Comparison of ENCODE assay signal across 8 cellular contexts in genomic region chr2:118014492-118014824, GRCh38. TPM values are rescaled to one million over a fixed set of nuclear protein-coding genes. Genes with fewer than 3 reads are reported as not detected.
DNase-seq lines count a peak whose midpoint lies in the region; ATAC-seq, FAIRE-seq and TF ChIP-seq lines count a peak whose summit lies in the region.

No MANE protein-coding gene starts in this region.

- peaks cover 35% of the 10 kb centered on the region for H3K4me1 ChIP-seq in CD4-positive, alpha-beta memory T cell (ENCODE audit: insufficient read depth, low read length)
- peaks cover 25% of the 10 kb centered on the region for H3K4me1 ChIP-seq in MM.1S (ENCODE audit: low read length)

- no peaks in the 10 kb centered on the region for H3K36me3 ChIP-seq in CD4-positive, alpha-beta memory T cell (ENCODE audit: insufficient read depth, low read length)
- no peaks in the 10 kb centered on the region for H3K36me3 ChIP-seq in MM.1S (replicated peaks; ENCODE audit: insufficient read depth, low read length)

- peak overlapping the region; percentile 68 for H3K9ac ChIP-seq in MM.1S (ENCODE audit: low read length)

- intact Hi-C loops in CD4-positive, alpha-beta memory T cell (cut with micrococcal nuclease), result loop anchor here (1.0 to 2.0 kb wide), 5 partner anchors 11 to 1352 kb away; partner anchors contain the start of genes C2orf76, DBI, DDX18 and INSIG2
- intact Hi-C loops in dendritic cell treated with granulocyte-macrophage colony-stimulating factor and Interleukin-4, amounts not matched to agents 40 ng/mL and 50 ng/mL, for 4 days (cut with micrococcal nuclease), result loop anchor here (2.0 kb wide), 1 partner anchor 18 kb away; no protein-coding TSS in a partner anchor

- H3K27ac Mint-ChIP-seq in CD4-positive, alpha-beta memory T cell, result peak overlapping the region; percentile 87 to 97 (median 90)
- peak overlapping the region; percentile 93 for H3K27ac Mint-ChIP-seq in dendritic cell treated with granulocyte-macrophage colony-stimulating factor and Interleukin-4, amounts not matched to agents 40 ng/mL and 50 ng/mL, for 4 days
- H3K27ac Mint-ChIP-seq in naive thymus-derived CD8-positive, alpha-beta T cell, result peak overlapping the region; percentile 79 to 96 (median 90)

- CTCF ChIA-PET in CD4-positive, alpha-beta memory T cell (lab: Charles Lee; ENCODE audit: partially characterized antibody), result interaction anchor here (0.7 to 3.3 kb wide), 6 partner anchors 10 to 201 kb away, joined by 3 to 58 read pairs (median 7); partner anchors contain the start of genes DDX18 and INSIG2
- CTCF ChIA-PET in GM10248 (lab: Yijun Ruan, JAX), result interaction anchor here (0.9 to 5.9 kb wide), 13 partner anchors 10 to 841 kb away, joined by 3 to 99 read pairs (median 4); partner anchors contain the start of gene DDX18

- no peaks in the 10 kb centered on the region for H3K9me2 ChIP-seq in MM.1S (replicated peaks; ENCODE audit: insufficient read depth, low read length)

- H2AFZ ChIP-seq in MM.1S (ENCODE audit: low read length), result peak overlapping the region; percentile 99

- H3K4me3 ChIP-seq in CD4-positive, alpha-beta memory T cell (ENCODE audit: low read length in 2 of 2), result peak overlapping the region; percentile 57 to 95
- H3K4me3 ChIP-seq in MM.1S (ENCODE audit: low read length), result peak overlapping the region; percentile 98

- H3K27ac ChIP-seq in CD4-positive, alpha-beta memory T cell (ENCODE audit: low read depth, low read length), result peak overlapping the region; percentile 98
- H3K27ac ChIP-seq in MM.1S (ENCODE audit: low read length), result no peak overlapping the region

- peaks cover 44% of the 10 kb centered on the region for H3K79me2 ChIP-seq in MM.1S (ENCODE audit: low read length)

- peak overlapping the region; percentile 81 for H3K4me2 ChIP-seq in MM.1S (ENCODE audit: low read depth, low read length)

- H4K20me1 ChIP-seq in MM.1S (ENCODE audit: insufficient read depth, low read length), result peaks cover 18% of the 10 kb centered on the region

- no peak for DNase-seq in CD4-positive, alpha-beta memory T cell
- no peak for DNase-seq in MM.1S
- peak in 2 of 10 donors; percentile 3 to 25 for DNase-seq in naive thymus-derived CD8-positive, alpha-beta T cell
- no peak for DNase-seq in HTR-8/SVneo (ENCODE audit: insufficient read length, low spot score)
- DNase-seq in NCI-H774 (lab: John Stamatoyannopoulos, UW), result no peak
- DNase-seq in GM10248 (ENCODE audit: extremely low spot score), result no peak

- peaks cover 26 to 47% (median 34%) of the 10 kb centered on the region in 4 donors for H3K4me1 Mint-ChIP-seq in CD4-positive, alpha-beta memory T cell
- H3K4me1 Mint-ChIP-seq in dendritic cell treated with granulocyte-macrophage colony-stimulating factor and Interleukin-4, amounts not matched to agents 40 ng/mL and 50 ng/mL, for 4 days (ENCODE audit: low read depth), result peaks cover 72% of the 10 kb centered on the region
- peaks cover 20 to 52% (median 37%) of the 10 kb centered on the region in 4 donors for H3K4me1 Mint-ChIP-seq in naive thymus-derived CD8-positive, alpha-beta T cell

- H3K36me3 Mint-ChIP-seq in CD4-positive, alpha-beta memory T cell, result peaks cover 0 to 21% of the 10 kb centered on the region in 2 donors
- H3K36me3 Mint-ChIP-seq in dendritic cell treated with granulocyte-macrophage colony-stimulating factor and Interleukin-4, amounts not matched to agents 40 ng/mL and 50 ng/mL, for 4 days (ENCODE audit: low read depth), result peaks cover 29% of the 10 kb centered on the region
- peaks cover 0 to 2% (median 0%) of the 10 kb centered on the region in 3 donors for H3K36me3 Mint-ChIP-seq in naive thymus-derived CD8-positive, alpha-beta T cell

- H3K9me3 ChIP-seq in CD4-positive, alpha-beta memory T cell (ENCODE audit: control insufficient read depth in 1 of 2, low read length in 2 of 2), result no peaks in the 10 kb centered on the region
- H3K9me3 ChIP-seq in MM.1S (replicated peaks; ENCODE audit: insufficient read depth, low read length), result no peaks in the 10 kb centered on the region

- no peaks in the 10 kb centered on the region for H3K27me3 ChIP-seq in CD4-positive, alpha-beta memory T cell (ENCODE audit: insufficient read depth, low read length)
- no peaks in the 10 kb centered on the region for H3K27me3 ChIP-seq in MM.1S (replicated peaks; ENCODE audit: insufficient read depth, low read length)

- H3K27me3 Mint-ChIP-seq in CD4-positive, alpha-beta memory T cell, result no peaks in the 10 kb centered on the region
- H3K27me3 Mint-ChIP-seq in dendritic cell treated with granulocyte-macrophage colony-stimulating factor and Interleukin-4, amounts not matched to agents 40 ng/mL and 50 ng/mL, for 4 days, result no peaks in the 10 kb centered on the region
- peaks cover 0 to 7% (median 1%) of the 10 kb centered on the region in 5 donors for H3K27me3 Mint-ChIP-seq in naive thymus-derived CD8-positive, alpha-beta T cell

- H3K9me3 Mint-ChIP-seq in CD4-positive, alpha-beta memory T cell, result no peaks in the 10 kb centered on the region
- H3K9me3 Mint-ChIP-seq in dendritic cell treated with granulocyte-macrophage colony-stimulating factor and Interleukin-4, amounts not matched to agents 40 ng/mL and 50 ng/mL, for 4 days, result peaks cover 16% of the 10 kb centered on the region
- H3K9me3 Mint-ChIP-seq in naive thymus-derived CD8-positive, alpha-beta T cell, result no peaks in the 10 kb centered on the region

- POLR2A ChIA-PET in CD4-positive, alpha-beta memory T cell (lab: Charles Lee; ENCODE audit: partially characterized antibody), result interaction anchor here (0.6 to 2.2 kb wide), 10 partner anchors 10 to 1352 kb away, joined by 3 to 14 read pairs (median 4); partner anchors contain the start of genes C2orf76, DBI, DDX18 and INSIG2
- POLR2A ChIA-PET in naive thymus-derived CD8-positive, alpha-beta T cell (lab: Charles Lee), result interaction anchor here (0.6 to 1.4 kb wide), 5 partner anchors 11 to 213 kb away, joined by 3 to 19 read pairs (median 6); partner anchors contain the start of genes DDX18 and INSIG2
- POLR2A ChIA-PET in GM10248 (lab: Yijun Ruan, JAX), result interaction anchor here (0.6 to 1.1 kb wide), 2 partner anchors 74 to 189 kb away, joined by 3 read pairs; partner anchors contain the start of gene INSIG2

- no peak for FAIRE-seq in HTR-8/SVneo (lab: Jason Lieb, UNC)

- no peak for ATAC-seq in naive thymus-derived CD8-positive, alpha-beta T cell
- no peak for ATAC-seq in HG02678 (IDR thresholded peaks at IDR 0.05; ENCODE audit: unreplicated experiment)

- H3F3A ChIP-seq in MM.1S (ENCODE audit: insufficient read depth, low read length), result no peaks in the 10 kb centered on the region

- H3K4me3 Mint-ChIP-seq in CD4-positive, alpha-beta memory T cell, result peak overlapping the region; percentile 94 to 98 (median 96)
- H3K4me3 Mint-ChIP-seq in dendritic cell treated with granulocyte-macrophage colony-stimulating factor and Interleukin-4, amounts not matched to agents 40 ng/mL and 50 ng/mL, for 4 days, result peak overlapping the region; percentile 91
- peak overlapping the region; percentile 89 to 97 (median 95) for H3K4me3 Mint-ChIP-seq in naive thymus-derived CD8-positive, alpha-beta T cell

- no peak for TF ChIP-seq CTCF in MM.1S (IDR thresholded peaks at IDR 0.05; ENCODE audit: low read length)
- no peak for TF ChIP-seq CTCF in GM10248 (IDR thresholded peaks at IDR 0.05; ENCODE audit: control extremely low read depth, extremely low read depth, low read depth, missing control alignments)

RNA-seq across cellular contexts. Expression of gene CCDC93, which starts 0.6 kb away (rescaled TPM):
- total RNA-seq in CD4-positive, alpha-beta memory T cell, result 10 to 100 TPM; 73.1 to 73.3 TPM
- 1 to 10 TPM; 3.2 to 7.9 TPM for polyA plus RNA-seq in CD4-positive, alpha-beta memory T cell
- 10 to 100 TPM; 67.9 to 72.7 TPM for total RNA-seq in naive thymus-derived CD8-positive, alpha-beta T cell
- polyA plus RNA-seq in naive thymus-derived CD8-positive, alpha-beta T cell, result 1 to 10 TPM; 2.7 to 6.4 (median 3.8) TPM
